Comparison of ENCODE assay signal across 2 cellular contexts in the genomic region with DNA sequence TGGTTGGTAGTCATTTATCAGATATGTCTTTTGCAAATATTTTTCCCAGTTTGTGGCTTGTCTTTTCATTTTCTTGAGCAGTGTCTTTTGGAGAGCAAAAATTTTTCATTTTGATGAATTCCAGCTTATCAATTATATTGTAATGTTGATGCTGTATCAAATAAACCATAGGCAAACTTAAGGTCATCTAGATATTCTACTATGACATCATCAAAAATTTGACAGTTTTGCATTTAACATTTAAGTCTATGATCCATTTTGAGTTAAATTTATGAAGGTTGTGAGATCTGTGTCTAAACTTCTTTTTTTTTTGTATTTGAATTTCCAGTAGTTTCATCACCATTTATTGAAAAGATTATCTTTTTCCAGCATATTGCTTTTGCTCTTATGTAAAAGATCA.
TF ChIP-seq lines count a peak whose summit lies in the region.

No MANE protein-coding gene starts in this region.

TF ChIP-seq in HepG2, 621 proteins besides CTCF, POLR2A, EP300 and RAD21 (continued from another document):
- TF ChIP-seq RNF2 (conservative IDR thresholded peaks at IDR 0.05; ENCODE audit: low read depth) (no peak), AKAP8 (CRISPR knock-in tag; IDR thresholded peaks at IDR 0.05) (no peak), ZNF282 (IDR thresholded peaks at IDR 0.05; ENCODE audit: partially characterized antibody) (no peak), MAF1 (CRISPR knock-in tag; IDR thresholded peaks at IDR 0.05; ENCODE audit: borderline replicate concordance) (no peak), PAWR (CRISPR knock-in tag; IDR thresholded peaks at IDR 0.05; ENCODE audit: borderline replicate concordance) (no peak), ZBTB21 (CRISPR knock-in tag; IDR thresholded peaks at IDR 0.05) (no peak), ZNF674 (CRISPR knock-in tag; IDR thresholded peaks at IDR 0.05; ENCODE audit: low read depth) (no peak), KLF13 (CRISPR knock-in tag; IDR thresholded peaks at IDR 0.05) (no peak), ATF7 (IDR thresholded peaks at IDR 0.05) (peak; percentile 86), ATF7 (CRISPR knock-in tag; IDR thresholded peaks at IDR 0.05) (no peak), CREB1 (IDR thresholded peaks at IDR 0.05) (peak; percentile 39; the same call in 1 of the 2 replicates), CREB1 (CRISPR knock-in tag; IDR thresholded peaks at IDR 0.05) (no peak)
- TF ChIP-seq, protein P1, sequence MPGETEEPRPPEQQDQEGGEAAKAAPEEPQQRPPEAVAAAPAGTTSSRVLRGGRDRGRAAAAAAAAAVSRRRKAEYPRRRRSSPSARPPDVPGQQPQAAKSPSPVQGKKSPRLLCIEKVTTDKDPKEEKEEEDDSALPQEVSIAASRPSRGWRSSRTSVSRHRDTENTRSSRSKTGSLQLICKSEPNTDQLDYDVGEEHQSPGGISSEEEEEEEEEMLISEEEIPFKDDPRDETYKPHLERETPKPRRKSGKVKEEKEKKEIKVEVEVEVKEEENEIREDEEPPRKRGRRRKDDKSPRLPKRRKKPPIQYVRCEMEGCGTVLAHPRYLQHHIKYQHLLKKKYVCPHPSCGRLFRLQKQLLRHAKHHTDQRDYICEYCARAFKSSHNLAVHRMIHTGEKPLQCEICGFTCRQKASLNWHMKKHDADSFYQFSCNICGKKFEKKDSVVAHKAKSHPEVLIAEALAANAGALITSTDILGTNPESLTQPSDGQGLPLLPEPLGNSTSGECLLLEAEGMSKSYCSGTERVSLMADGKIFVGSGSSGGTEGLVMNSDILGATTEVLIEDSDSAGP (CRISPR knock-in tag; IDR thresholded peaks at IDR 0.05; ENCODE audit: borderline replicate concordance), result no peak

TF ChIP-seq in GM12878, 131 proteins besides CTCF, POLR2A, EP300 and RAD21 (continued from another document):
- TF ChIP-seq, protein P2, sequence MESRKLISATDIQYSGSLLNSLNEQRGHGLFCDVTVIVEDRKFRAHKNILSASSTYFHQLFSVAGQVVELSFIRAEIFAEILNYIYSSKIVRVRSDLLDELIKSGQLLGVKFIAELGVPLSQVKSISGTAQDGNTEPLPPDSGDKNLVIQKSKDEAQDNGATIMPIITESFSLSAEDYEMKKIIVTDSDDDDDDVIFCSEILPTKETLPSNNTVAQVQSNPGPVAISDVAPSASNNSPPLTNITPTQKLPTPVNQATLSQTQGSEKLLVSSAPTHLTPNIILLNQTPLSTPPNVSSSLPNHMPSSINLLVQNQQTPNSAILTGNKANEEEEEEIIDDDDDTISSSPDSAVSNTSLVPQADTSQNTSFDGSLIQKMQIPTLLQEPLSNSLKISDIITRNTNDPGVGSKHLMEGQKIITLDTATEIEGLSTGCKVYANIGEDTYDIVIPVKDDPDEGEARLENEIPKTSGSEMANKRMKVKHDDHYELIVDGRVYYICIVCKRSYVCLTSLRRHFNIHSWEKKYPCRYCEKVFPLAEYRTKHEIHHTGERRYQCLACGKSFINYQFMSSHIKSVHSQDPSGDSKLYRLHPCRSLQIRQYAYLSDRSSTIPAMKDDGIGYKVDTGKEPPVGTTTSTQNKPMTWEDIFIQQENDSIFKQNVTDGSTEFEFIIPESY (IDR thresholded peaks at IDR 0.05), result no peak
